Comparison of ENCODE assay signal across 8 cellular contexts in the genomic region with DNA sequence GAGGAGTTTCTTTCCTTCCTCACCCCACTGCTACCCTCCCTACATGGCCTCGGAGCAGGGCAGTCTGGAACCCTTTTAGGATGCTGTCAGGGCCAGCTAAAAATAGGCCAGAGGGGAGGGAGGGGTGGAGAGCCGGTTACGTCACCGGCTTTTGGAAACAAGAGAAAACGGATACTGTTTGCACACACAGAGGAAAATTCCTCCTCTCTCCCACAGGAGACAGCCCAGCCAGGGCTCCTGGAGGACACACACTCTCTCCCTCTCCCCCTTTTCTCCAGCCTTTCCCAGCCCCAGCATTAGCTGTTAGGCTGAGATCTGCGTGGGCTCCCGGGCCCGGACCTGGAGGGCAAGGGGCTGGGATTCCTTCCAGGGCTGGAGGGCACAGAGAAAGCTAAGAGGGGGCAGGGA. TPM values are rescaled to one million over a fixed set of nuclear protein-coding genes. Genes with fewer than 3 reads are reported as not detected.
DNase-seq lines count a peak whose midpoint lies in the region; ATAC-seq and TF ChIP-seq lines count a peak whose summit lies in the region.

No MANE protein-coding gene starts in this region.

- H3K4me1 Mint-ChIP-seq in glutamatergic neuron (ENCODE audit: low read depth, unreplicated experiment) = peaks cover 54% of the 10 kb centered on the region

- peaks cover 0 to 7% of the 10 kb centered on the region in 2 donors for H3K36me3 ChIP-seq in prostate gland

- no peaks in the 10 kb centered on the region for H3K9me3 ChIP-seq in prostate gland

- ATAC-seq in HG03097 (IDR thresholded peaks at IDR 0.05; ENCODE audit: low FRiP score, unreplicated experiment) = no peak
- no peak for ATAC-seq in activated naive CD4-positive, alpha-beta T cell treated with anti-CD3 and anti-CD28 coated beads, Interleukin-2, amount 50 U/mL, for 72 hours

- H3K4me3 Mint-ChIP-seq in glutamatergic neuron (ENCODE audit: unreplicated experiment) = peak overlapping the region; percentile 88

- WGBS in prostate gland = 10% methylated on average over 8 of the region's 8 CpGs

- DNase-seq in G401 (ENCODE audit: low spot score) = peak; percentile 99
- peak; percentile 27 for DNase-seq in UCSD-AML1 (lab: John Stamatoyannopoulos, UW; ENCODE audit: unreplicated experiment)
- DNase-seq in glutamatergic neuron = peak; percentile 77
- DNase-seq in prostate gland (ENCODE audit: low spot score) = peak; percentile 79
- no peak for DNase-seq in NCI-H526 (lab: John Stamatoyannopoulos, UW)
- DNase-seq in NCI-H446 treated with DMSO at 0.1 percent for 48 hours (lab: John Stamatoyannopoulos, UW) = no peak
- no peak for DNase-seq in activated naive CD4-positive, alpha-beta T cell treated with anti-CD3 and anti-CD28 coated beads, Interleukin-2, amount 50 U/mL, for 72 hours (ENCODE audit: low spot score in 2 of 2)

- in situ Hi-C loops in G401 (cut with HindIII; ENCODE audit: low sequenced_read_pairs) = no loop called here

- intact Hi-C loops in prostate gland (cut with DNase I) = loop anchor here (2.0 to 5.0 kb wide), 2 partner anchors 28 to 85 kb away; no protein-coding TSS in a partner anchor

- peak; percentile 59 for TF ChIP-seq POLR2A in prostate gland (IDR thresholded peaks at IDR 0.05)

- peaks cover 36% of the 10 kb centered on the region for H3K9me3 Mint-ChIP-seq in glutamatergic neuron (ENCODE audit: unreplicated experiment)
- H3K9me3 Mint-ChIP-seq in activated naive CD4-positive, alpha-beta T cell treated with anti-CD3 and anti-CD28 coated beads, Interleukin-2, amount 50 U/mL, for 72 hours = peaks cover 4 to 6% of the 10 kb centered on the region in 2 donors

- H3K4me3 ChIP-seq in prostate gland = no peak overlapping the region

- H3K27me3 Mint-ChIP-seq in glutamatergic neuron (ENCODE audit: unreplicated experiment) = peaks cover 16% of the 10 kb centered on the region

- peak overlapping the region; percentile 100 for H3K27ac Mint-ChIP-seq in glutamatergic neuron (ENCODE audit: unreplicated experiment)
- no peak overlapping the region for H3K27ac Mint-ChIP-seq in activated naive CD4-positive, alpha-beta T cell treated with anti-CD3 and anti-CD28 coated beads, Interleukin-2, amount 50 U/mL, for 72 hours

- H3K4me1 ChIP-seq in prostate gland (replicated peaks) = peaks cover 22% of the 10 kb centered on the region

- H3K27ac ChIP-seq in prostate gland = peak overlapping the region; percentile 80 to 84

- no peak for TF ChIP-seq CTCF in glutamatergic neuron (IDR thresholded peaks at IDR 0.05; ENCODE audit: partially characterized antibody, unreplicated experiment)
- TF ChIP-seq CTCF in prostate gland (IDR thresholded peaks at IDR 0.05) = peak in 2 of 4 experiments; percentile 21 to 37

- H3K27me3 ChIP-seq in prostate gland (replicated peaks; ENCODE audit: insufficient read depth) = no peaks in the 10 kb centered on the region

- no peaks in the 10 kb centered on the region for H3K36me3 Mint-ChIP-seq in glutamatergic neuron (ENCODE audit: unreplicated experiment)
- H3K36me3 Mint-ChIP-seq in activated naive CD4-positive, alpha-beta T cell treated with anti-CD3 and anti-CD28 coated beads, Interleukin-2, amount 50 U/mL, for 72 hours = peaks cover 5 to 10% of the 10 kb centered on the region in 2 donors

RNA-seq across cellular contexts. Expression of gene ALDH4A1, which starts 20.0 kb away (rescaled TPM):
- total RNA-seq in G401 (2014; rRNA removed; shearing (Covaris generic)) = 40.5 and 51.4 TPM in 2 replicates
- total RNA-seq in glutamatergic neuron (ENCODE audit: unreplicated experiment) = 28.9 TPM
- 10 to 100 TPM; 15.7 to 58.4 TPM for total RNA-seq in prostate gland
- total RNA-seq in activated naive CD4-positive, alpha-beta T cell treated with anti-CD3 and anti-CD28 coated beads, Interleukin-2, amount 50 U/mL, for 72 hours = 1 to 10 TPM; 7.4 to 9.8 TPM

RNA-seq across cellular contexts. Expression of gene IFFO2, which starts 34.2 kb away (rescaled TPM):
- total RNA-seq in G401 (2014; rRNA removed; shearing (Covaris generic)) = 12.7 and 15.7 TPM in 2 replicates
- total RNA-seq in glutamatergic neuron (ENCODE audit: unreplicated experiment) (107 TPM), prostate gland (10 to 100 TPM; 13.6 to 20.4 TPM)
- 10 to 100 TPM; 27.3 to 41.7 TPM for total RNA-seq in activated naive CD4-positive, alpha-beta T cell treated with anti-CD3 and anti-CD28 coated beads, Interleukin-2, amount 50 U/mL, for 72 hours

Comparison
In these comparisons a context has a peak if more than half of its experiments do, and no peak if none do; other contexts are left out.
1. DNase-seq: peak in G401 (single experiment), UCSD-AML1 (single experiment), glutamatergic neuron (single experiment) and prostate gland (single experiment); none in NCI-H526 (0 of 2), NCI-H446 treated with DMSO at 0.1 percent for 48 hours (single experiment) and activated naive CD4-positive, alpha-beta T cell treated with anti-CD3 and anti-CD28 coated beads, Interleukin-2, amount 50 U/mL, for 72 hours (0 of 2).